ENCODE assay signal across 13 cellular contexts in genomic region chr16:1657841-1658240, GRCh38. TPM values are rescaled to one million over a fixed set of nuclear protein-coding genes. Genes with fewer than 3 reads are reported as not detected.
A peak's percentile ranks its signal among the peaks of the same experiment; 100 is the strongest.
DNase-seq lines count a peak whose midpoint lies in the region; ATAC-seq, FAIRE-seq and TF ChIP-seq lines count a peak whose summit lies in the region.
"Had no signal": no experiment of that assay in that cellular context is flagged by ENCODE, and none has a peak within 500 bp of the region (broad histone marks: within the 10 kb centered on the region; RNA-seq: fewer than 3 reads in every experiment).

No MANE protein-coding gene starts in this region.

- intact Hi-C loops in Right ventricle myocardium superior (cut with DNase I) = no loop called here
- intact Hi-C loops in cardiac septum (cut with DNase I) = no loop called here
- intact Hi-C loops in IMR-90 (cut with micrococcal nuclease) = no loop called here

- H3K36me3 ChIP-seq in IMR-90 (ENCODE audit: control insufficient read depth, insufficient read depth, low read length) = peaks cover 80% of the 10 kb centered on the region
- H3K36me3 ChIP-seq in H1 (ENCODE audit: control insufficient read depth in 2 of 4, insufficient read depth in 4 of 4, low read length in 3 of 4) = peaks cover 18 to 39% (median 28%) of the 10 kb centered on the region in 4 experiments; a peak in 7 of 8 replicates

- H3K4me2 ChIP-seq in IMR-90 (ENCODE audit: low read depth, low read length) (no peak overlapping the region), H1 (ENCODE audit: insufficient read depth in 1 of 2, low read depth in 2 of 2, low read length in 2 of 2) (no peak overlapping the region)

- H3K14ac ChIP-seq in IMR-90 (replicated peaks; ENCODE audit: low read depth, low read length) (no peak overlapping the region), H1 (ENCODE audit: insufficient read length) (no peak overlapping the region)

- H2BK15ac ChIP-seq in IMR-90 (ENCODE audit: low read depth, low read length) (no peak overlapping the region), H1 (ENCODE audit: low read length) (no peak overlapping the region)

- H2AK5ac ChIP-seq in IMR-90 (ENCODE audit: low read depth, low read length) (no peak overlapping the region), H1 (ENCODE audit: low read depth, low read length) (no peak overlapping the region)

- H3K9ac ChIP-seq in IMR-90 (ENCODE audit: low read depth, low read length) (no peak overlapping the region), H1 (replicated peaks in 1 of 4; ENCODE audit: extremely low read depth in 1 of 4, low read depth in 3 of 4, low read length in 3 of 4) (no peak overlapping the region)

- H4K5ac ChIP-seq in IMR-90 (ENCODE audit: low read depth, low read length) (no peak overlapping the region), H1 (ENCODE audit: insufficient read length, low read depth, low read length) (no peak overlapping the region)

- H3K79me1 ChIP-seq in IMR-90 (ENCODE audit: low read depth in 1 of 2, low read length in 2 of 2) (peaks cover 0 to 6% of the 10 kb centered on the region in 2 experiments; a peak in 1 of 4 replicates), H1 (ENCODE audit: low read depth, low read length) (no peaks in the 10 kb centered on the region)

- no peak overlapping the region for H2AK9ac ChIP-seq in IMR-90 (replicated peaks; ENCODE audit: low read depth, low read length, poor library complexity)

- H3K4me3 ChIP-seq in IMR-90 (ENCODE audit: insufficient read depth, low read depth, low read length) (no peak overlapping the region), H1 (ENCODE audit: extremely low read depth in 1 of 4, insufficient read depth in 2 of 4, low read depth in 3 of 4, low read length in 4 of 4) (no peak overlapping the region)

- H4K20me1 ChIP-seq in IMR-90 (ENCODE audit: insufficient read depth, low read length) = peaks cover 4% of the 10 kb centered on the region; the same call in 1 of the 2 replicates
- H4K20me1 ChIP-seq in H1 (replicated peaks in 1 of 2; ENCODE audit: control insufficient read depth in 1 of 2, insufficient read depth in 2 of 2, low read length in 2 of 2) = peaks cover 5 to 18% of the 10 kb centered on the region in 2 experiments

- TF ChIP-seq CTCF in IMR-90 (conservative IDR thresholded peaks at IDR 0.05; ENCODE audit: low read depth, low read length) (no peak), H1 (IDR thresholded peaks at IDR 0.05; ENCODE audit: control extremely low read depth in 1 of 3, insufficient read depth in 1 of 3, low read depth in 1 of 3, low read length in 3 of 3) (no peak)

- H4K8ac ChIP-seq in IMR-90 (ENCODE audit: low read depth in 2 of 2, low read length in 2 of 2) (no peak overlapping the region), H1 (ENCODE audit: extremely low read depth, insufficient read depth, low read length) (peak overlapping the region; percentile 18; the same call in 1 of the 2 replicates)

- H3K4ac ChIP-seq in IMR-90 (ENCODE audit: low read depth, low read length) (no peak overlapping the region), H1 (replicated peaks; ENCODE audit: insufficient read length, low read depth, low read length) (no peak overlapping the region)

- no peak for TF ChIP-seq POLR2A in IMR-90 (IDR thresholded peaks at IDR 0.05; ENCODE audit: low read depth, low read length)
- no peak for TF ChIP-seq POLR2A in H1 (IDR thresholded peaks at IDR 0.05; ENCODE audit: control extremely low read depth in 1 of 2, low read depth in 2 of 2, low read length in 2 of 2)

- peak overlapping the region; percentile 50 for H3K27ac Mint-ChIP-seq in stimulated activated effector memory CD8-positive, alpha-beta T cell treated with anti-CD3 and anti-CD28 coated beads, Interleukin-12 subunit alpha, Interleukin-12 subunit beta, amount 100 ng/mL, for 72 hours
- H3K27ac Mint-ChIP-seq: B cell; CD4-positive, alpha-beta T cell had no signal

- H3K27me3 ChIP-seq in IMR-90 (ENCODE audit: control insufficient read depth, insufficient read depth, low read length) (no peaks in the 10 kb centered on the region), H1 (replicated peaks in 1 of 4; ENCODE audit: control insufficient read depth in 3 of 4, extremely low read depth in 1 of 4, insufficient read depth in 3 of 4, low read length in 3 of 4) (no peaks in the 10 kb centered on the region)

- peaks cover 74% of the 10 kb centered on the region for H3K36me3 Mint-ChIP-seq in stimulated activated effector memory CD8-positive, alpha-beta T cell treated with anti-CD3 and anti-CD28 coated beads, Interleukin-12 subunit alpha, Interleukin-12 subunit beta, amount 100 ng/mL, for 72 hours

- H3K23me2 ChIP-seq in H1 (ENCODE audit: low read depth, low read length) = no peaks in the 10 kb centered on the region

- H3K4me1 Mint-ChIP-seq in stimulated activated effector memory CD8-positive, alpha-beta T cell treated with anti-CD3 and anti-CD28 coated beads, Interleukin-12 subunit alpha, Interleukin-12 subunit beta, amount 100 ng/mL, for 72 hours = peaks cover 7% of the 10 kb centered on the region

- H3K9me1 ChIP-seq in IMR-90 (ENCODE audit: insufficient read depth, low read length) = no peaks in the 10 kb centered on the region

- H3K56ac ChIP-seq in IMR-90 (ENCODE audit: extremely low read depth, insufficient read depth, low read length) (no peak overlapping the region), H1 (replicated peaks; ENCODE audit: insufficient read length, low read depth, low read length) (no peak overlapping the region)

- no peak overlapping the region for H3K23ac ChIP-seq in IMR-90 (ENCODE audit: low read depth, low read length)
- H3K23ac ChIP-seq in H1 (ENCODE audit: insufficient read length) = no peak overlapping the region

- no peak overlapping the region for H3K4me3 Mint-ChIP-seq in stimulated activated effector memory CD8-positive, alpha-beta T cell treated with anti-CD3 and anti-CD28 coated beads, Interleukin-12 subunit alpha, Interleukin-12 subunit beta, amount 100 ng/mL, for 72 hours
- H3K4me3 Mint-ChIP-seq: B cell; CD4-positive, alpha-beta T cell had no signal

- H4K91ac ChIP-seq in IMR-90 (ENCODE audit: insufficient read depth, low read depth, low read length) = no peak overlapping the region
- H4K91ac ChIP-seq in H1 (replicated peaks; ENCODE audit: insufficient read length, low read length) = no peak overlapping the region

- in situ Hi-C loops in IMR-90 (cut with MboI; ENCODE audit: low sequenced_read_pairs) = no loop called here

- POLR2A ChIA-PET in IMR-90 (lab: Charles Lee; ENCODE audit: unreplicated experiment) (no interaction called here), H1 (lab: Charles Lee; ENCODE audit: partially characterized antibody) (interaction anchor here (0.9 kb wide), 1 partner anchor 18 kb away, joined by 3 read pairs; no protein-coding TSS in a partner anchor)

- no peaks in the 10 kb centered on the region for H3K79me2 ChIP-seq in H1 (ENCODE audit: control insufficient read depth in 1 of 2, insufficient read depth in 2 of 2, low read length in 2 of 2)

- no peak overlapping the region for H2BK5ac ChIP-seq in IMR-90 (ENCODE audit: low read depth, low read length, poor library complexity, severe bottlenecking)
- H2BK5ac ChIP-seq in H1 (ENCODE audit: low read depth, low read length) = no peak overlapping the region

- ATAC-seq in Right ventricle myocardium superior (ENCODE audit: poor library complexity) (no peak), IMR-90 (ENCODE audit: low read depth) (no peak)
- no peak for ATAC-seq in stimulated activated effector memory CD8-positive, alpha-beta T cell treated with anti-CD3 and anti-CD28 coated beads, Interleukin-12 subunit alpha, Interleukin-12 subunit beta, amount 100 ng/mL, for 72 hours

- no TSS peak for BruUV-seq in IMR-90 (replicated peaks; lab: Mats Ljungman, UMichigan)

- H3K9me3 Mint-ChIP-seq in stimulated activated effector memory CD8-positive, alpha-beta T cell treated with anti-CD3 and anti-CD28 coated beads, Interleukin-12 subunit alpha, Interleukin-12 subunit beta, amount 100 ng/mL, for 72 hours = no peaks in the 10 kb centered on the region
- H3K9me3 Mint-ChIP-seq: CD4-positive, alpha-beta T cell had no signal

- CTCF ChIA-PET in IMR-90 (lab: Yijun Ruan, JAX) = no interaction called here
- CTCF ChIA-PET in H1 (lab: Charles Lee; ENCODE audit: partially characterized antibody) = no interaction called here

- peak overlapping the region; percentile 33 for H2AFZ ChIP-seq in IMR-90 (replicated peaks; ENCODE audit: low read length, poor library complexity)
- no peak overlapping the region for H2AFZ ChIP-seq in H1 (ENCODE audit: low read length)

- FAIRE-seq in H1 (lab: Jason Lieb, UNC) = no peak
- FAIRE-seq: A204.1, H54 had no signal

- H2BK12ac ChIP-seq in H1 (ENCODE audit: low read depth, low read length) = no peak overlapping the region

- no peaks in the 10 kb centered on the region for H3K4me1 ChIP-seq in IMR-90 (ENCODE audit: control insufficient read depth, insufficient read depth, low read length)
- no peaks in the 10 kb centered on the region for H3K4me1 ChIP-seq in H1 (replicated peaks in 1 of 4; ENCODE audit: control insufficient read depth in 3 of 4, insufficient read depth in 4 of 4, low read length in 3 of 4)

- DNase-seq in Right ventricle myocardium superior (peak; percentile 36), cardiac septum (ENCODE audit: low spot score) (no peak), IMR-90 (no peak), H1 (ENCODE audit: low read depth in 1 of 2, low spot score in 2 of 2) (no peak), NCI-H146 (lab: John Stamatoyannopoulos, UW) (no peak), NCI-H128 (lab: John Stamatoyannopoulos, UW; ENCODE audit: unreplicated experiment) (no peak)
- no peak for DNase-seq in stimulated activated effector memory CD8-positive, alpha-beta T cell treated with anti-CD3 and anti-CD28 coated beads, Interleukin-12 subunit alpha, Interleukin-12 subunit beta, amount 100 ng/mL, for 72 hours (ENCODE audit: low spot score in 2 of 2)
- DNase-seq: Calu3; CD4-positive, alpha-beta T cell; DMS 273 treated with DMSO at 0.1 percent for 48 hours had no signal

- no peak for TF ChIP-seq EP300 in H1 (IDR thresholded peaks at IDR 0.05; ENCODE audit: borderline replicate concordance in 1 of 2, low read depth in 2 of 2, low read length in 2 of 2)

- no peak overlapping the region for H3K18ac ChIP-seq in IMR-90 (ENCODE audit: low read depth, low read length)
- H3K18ac ChIP-seq in H1 (ENCODE audit: extremely low read depth, low read length) = no peak overlapping the region

- dilution Hi-C loops in IMR-90 (cut with HindIII; ENCODE audit: low sequenced_read_pairs, unreplicated experiment) = no loop called here

- H3K27ac ChIP-seq in IMR-90 (ENCODE audit: insufficient read depth, low read length) (no peak overlapping the region), H1 (ENCODE audit: low read depth, low read length) (no peak overlapping the region)

- H3K9me3 ChIP-seq in IMR-90 (ENCODE audit: control insufficient read depth, insufficient read depth, low read length) = no peaks in the 10 kb centered on the region
- no peaks in the 10 kb centered on the region for H3K9me3 ChIP-seq in H1 (ENCODE audit: insufficient read depth in 2 of 2, low read depth in 1 of 2, low read length in 1 of 2)

- no peak overlapping the region for H2BK20ac ChIP-seq in IMR-90 (ENCODE audit: low read depth, low read length)
- no peak overlapping the region for H2BK20ac ChIP-seq in H1 (ENCODE audit: low read length)

- WGBS in IMR-90 (ENCODE audit: extremely low coverage in 2 of 2, insufficient read length in 1 of 2), 2 experiments = 90% methylated on average over 5 of the region's 13 CpGs; no CpG with 5 or more reads in 1 of the 2 experiments
- 90% methylated on average over 13 of the region's 13 CpGs; no CpG with 5 or more reads in 1 of the 2 experiments for WGBS in H1 (ENCODE audit: extremely low coverage in 1 of 2, insufficient coverage in 1 of 2, insufficient read length in 1 of 2, insufficient replicate concordance in 2 of 2, low coverage in 1 of 2, low lambda C conversion rate in 2 of 2, missing lambda C conversion rate in 1 of 2), 2 experiments

- TF ChIP-seq RAD21 in IMR-90 (IDR thresholded peaks at IDR 0.05; ENCODE audit: low read length) (no peak), H1 (IDR thresholded peaks at IDR 0.05 in 1 of 2, conservative IDR thresholded peaks at IDR 0.05 in 1 of 2; ENCODE audit: low read depth in 2 of 2, low read length in 2 of 2) (no peak)

- H2BK120ac ChIP-seq in IMR-90 (ENCODE audit: low read depth, low read length) = no peak overlapping the region
- no peak overlapping the region for H2BK120ac ChIP-seq in H1 (replicated peaks; ENCODE audit: low read depth, low read length)

RNA-seq across cellular contexts. Expression of gene JPT2, which starts 20.2 kb away (rescaled TPM):
- 30.6 TPM for total RNA-seq in Right ventricle myocardium superior
- 26.2 TPM for total RNA-seq in cardiac septum
- total RNA-seq in IMR-90 (2012; rRNA removed) = 40.0 and 48.0 TPM in 2 replicates
- 41.5 and 57.2 TPM in 2 replicates for polyA plus RNA-seq in IMR-90 (2012; rRNA removed)
- 19.0 and 44.4 TPM in 2 replicates for polyA plus RNA-seq in IMR-90 (2012; cell fraction: cytosol; rRNA removed)
- polyA plus RNA-seq in IMR-90 (2012; cell fraction: nucleus; rRNA removed; ENCODE audit: low replicate concordance) = 20.0 and 21.0 TPM in 2 replicates
- total RNA-seq in H1 (2021; fragmentation: NEBNext Ultra II Directional; extraction: Animal tissue kit (Norgen Biotek cat#: 25700)) = 197 and 199 TPM in 2 replicates
- polyA plus RNA-seq in H1 (2011; rRNA removed) = 67.6 and 70.8 TPM in 2 replicates
- polyA plus RNA-seq in H1 (2011; cell fraction: cytosol; rRNA removed) = 86.6 TPM
- polyA plus RNA-seq in H1 (2011; cell fraction: nucleus; rRNA removed) = 66.1 TPM
- 108 to 121 TPM (median 116 TPM) in 4 replicates for polyA plus RNA-seq in H1 (2012, experiment 1 of 2)
- polyA plus RNA-seq in H1 (2012, experiment 2 of 2) = 65.0 TPM
- polyA plus RNA-seq in H1 (2013, experiment 1 of 2) = 101 TPM
- 104 TPM for polyA plus RNA-seq in H1 (2013, experiment 2 of 2)
- polyA minus RNA-seq in H1 (2011; rRNA and poly(A)+ RNA removed) = 76.5 and 91.0 TPM in 2 replicates
- 55.5 TPM for polyA minus RNA-seq in H1 (2011; cell fraction: cytosol; rRNA and poly(A)+ RNA removed)
- polyA minus RNA-seq in H1 (2011; cell fraction: nucleus; rRNA and poly(A)+ RNA removed) = 37.6 TPM

RNA-seq across cellular contexts. Expression of gene CRAMP1, which starts 45.7 kb away (rescaled TPM):
- 10.0 TPM for total RNA-seq in Right ventricle myocardium superior
- total RNA-seq in cardiac septum = 12.4 TPM
- total RNA-seq in IMR-90 (2012; rRNA removed) = 3.2 and 3.9 TPM in 2 replicates
- 11.9 and 12.0 TPM in 2 replicates for polyA plus RNA-seq in IMR-90 (2012; rRNA removed)
- polyA plus RNA-seq in IMR-90 (2012; cell fraction: cytosol; rRNA removed) = 5.1 and 9.1 TPM in 2 replicates
- 37.4 and 49.0 TPM in 2 replicates for polyA plus RNA-seq in IMR-90 (2012; cell fraction: nucleus; rRNA removed; ENCODE audit: low replicate concordance)
- total RNA-seq in H1 (2021; fragmentation: NEBNext Ultra II Directional; extraction: Animal tissue kit (Norgen Biotek cat#: 25700)) = 23.2 and 26.2 TPM in 2 replicates
- polyA plus RNA-seq in H1 (2011; rRNA removed) = 19.2 and 31.0 TPM in 2 replicates
- 13.1 TPM for polyA plus RNA-seq in H1 (2011; cell fraction: cytosol; rRNA removed)
- 52.6 TPM for polyA plus RNA-seq in H1 (2011; cell fraction: nucleus; rRNA removed)
- polyA plus RNA-seq in H1 (2012, experiment 1 of 2) = 16.3 to 23.4 TPM (median 19.7 TPM) in 4 replicates
- polyA plus RNA-seq in H1 (2012, experiment 2 of 2) = 8.7 TPM
- polyA plus RNA-seq in H1 (2013, experiment 1 of 2) = 10.7 TPM
- polyA plus RNA-seq in H1 (2013, experiment 2 of 2) = 11.4 TPM
- polyA minus RNA-seq in H1 (2011; rRNA and poly(A)+ RNA removed) = 20.1 and 23.0 TPM in 2 replicates
- 13.2 TPM for polyA minus RNA-seq in H1 (2011; cell fraction: cytosol; rRNA and poly(A)+ RNA removed)
- polyA minus RNA-seq in H1 (2011; cell fraction: nucleus; rRNA and poly(A)+ RNA removed) = 18.7 TPM

RNA-seq across cellular contexts. Expression of gene IFT140, which starts 46.0 kb away (rescaled TPM):
- 8.4 TPM for total RNA-seq in Right ventricle myocardium superior
- 10.5 TPM for total RNA-seq in cardiac septum
- total RNA-seq in IMR-90 (2012; rRNA removed) = 20.3 and 24.2 TPM in 2 replicates
- polyA plus RNA-seq in IMR-90 (2012; rRNA removed) = 8.4 and 9.2 TPM in 2 replicates
- polyA plus RNA-seq in IMR-90 (2012; cell fraction: cytosol; rRNA removed) = 4.7 and 14.6 TPM in 2 replicates
- polyA plus RNA-seq in IMR-90 (2012; cell fraction: nucleus; rRNA removed; ENCODE audit: low replicate concordance) = 41.6 and 56.3 TPM in 2 replicates
- total RNA-seq in H1 (2021; fragmentation: NEBNext Ultra II Directional; extraction: Animal tissue kit (Norgen Biotek cat#: 25700)) = 20.6 and 20.9 TPM in 2 replicates
- 9.7 and 16.1 TPM in 2 replicates for polyA plus RNA-seq in H1 (2011; rRNA removed)
- polyA plus RNA-seq in H1 (2011; cell fraction: cytosol; rRNA removed) = 12.5 TPM
- polyA plus RNA-seq in H1 (2011; cell fraction: nucleus; rRNA removed) = 49.0 TPM
- 14.1 to 26.4 TPM (median 19.7 TPM) in 4 replicates for polyA plus RNA-seq in H1 (2012, experiment 1 of 2)
- polyA plus RNA-seq in H1 (2012, experiment 2 of 2) = 12.9 TPM
- polyA plus RNA-seq in H1 (2013, experiment 1 of 2) = 8.0 TPM
- polyA plus RNA-seq in H1 (2013, experiment 2 of 2) = 7.3 TPM
- polyA minus RNA-seq in H1 (2011; rRNA and poly(A)+ RNA removed) = 26.4 and 41.3 TPM in 2 replicates
- 15.2 TPM for polyA minus RNA-seq in H1 (2011; cell fraction: cytosol; rRNA and poly(A)+ RNA removed)
- 43.1 TPM for polyA minus RNA-seq in H1 (2011; cell fraction: nucleus; rRNA and poly(A)+ RNA removed)

RNA-seq across cellular contexts. Expression of gene MAPK8IP3, which starts 48.2 kb away (rescaled TPM):
- total RNA-seq in Right ventricle myocardium superior = 61.4 TPM
- 71.4 TPM for total RNA-seq in cardiac septum
- total RNA-seq in IMR-90 (2012; rRNA removed) = 15.6 and 17.0 TPM in 2 replicates
- polyA plus RNA-seq in IMR-90 (2012; rRNA removed) = 69.1 and 73.0 TPM in 2 replicates
- 25.0 and 27.7 TPM in 2 replicates for polyA plus RNA-seq in IMR-90 (2012; cell fraction: cytosol; rRNA removed)
- 694 and 1,175 TPM in 2 replicates for polyA plus RNA-seq in IMR-90 (2012; cell fraction: nucleus; rRNA removed; ENCODE audit: low replicate concordance)
- 41.4 and 43.4 TPM in 2 replicates for total RNA-seq in H1 (2021; fragmentation: NEBNext Ultra II Directional; extraction: Animal tissue kit (Norgen Biotek cat#: 25700))
- polyA plus RNA-seq in H1 (2011; rRNA removed) = 16.9 and 27.9 TPM in 2 replicates
- polyA plus RNA-seq in H1 (2011; cell fraction: cytosol; rRNA removed) = 32.3 TPM
- 174 TPM for polyA plus RNA-seq in H1 (2011; cell fraction: nucleus; rRNA removed)
- 31.6 to 50.2 TPM (median 47.8 TPM) in 4 replicates for polyA plus RNA-seq in H1 (2012, experiment 1 of 2)
- 19.0 TPM for polyA plus RNA-seq in H1 (2012, experiment 2 of 2)
- 28.5 TPM for polyA plus RNA-seq in H1 (2013, experiment 1 of 2)
- 25.8 TPM for polyA plus RNA-seq in H1 (2013, experiment 2 of 2)
- 20.9 and 23.0 TPM in 2 replicates for polyA minus RNA-seq in H1 (2011; rRNA and poly(A)+ RNA removed)
- 32.1 TPM for polyA minus RNA-seq in H1 (2011; cell fraction: cytosol; rRNA and poly(A)+ RNA removed)
- 67.2 TPM for polyA minus RNA-seq in H1 (2011; cell fraction: nucleus; rRNA and poly(A)+ RNA removed)
